Comparison of ENCODE assay signal across 23 cellular contexts in genomic region chr1:61457526-61457925, GRCh38.
"Had no signal": no experiment of that assay in that cellular context is flagged by ENCODE, and none has a peak within 500 bp of the region (broad histone marks: within the 10 kb centered on the region; RNA-seq: fewer than 3 reads in every experiment).

No MANE protein-coding gene starts in this region.

- H2AFZ ChIP-seq: hepatocyte had no signal

- H3K9me3 ChIP-seq: colonic mucosa, right lobe of liver, tibial nerve had no signal

- H3K27ac Mint-ChIP-seq: activated CD4-positive, alpha-beta memory T cell treated with anti-CD3 and anti-CD28 coated beads, Interleukin-2, amount 10 ng/mL, durations not matched to agents 7 days and 5 days; activated CD4-positive, alpha-beta T cell treated with anti-CD3 and anti-CD28 coated beads, Interleukin-2, amount 10 ng/mL, durations not matched to agents 24 days and 14 days; activated naive CD4-positive, alpha-beta T cell treated with anti-CD3 and anti-CD28 coated beads for 36 hours; activated naive CD8-positive, alpha-beta T cell treated with anti-CD3 and anti-CD28 coated beads, Interleukin-2, amount 10 ng/mL, durations not matched to agents 7 days and 5 days; activated T-cell treated with anti-CD3 and anti-CD28 coated beads, Interleukin-2, amount 50 U/mL, for 72 hours; effector memory CD8-positive, alpha-beta T cell; stimulated activated naive CD8-positive, alpha-beta T cell treated with anti-CD3 and anti-CD28 coated beads, Interleukin-15, Interleukin-2, amounts not matched to agents 100 ng/mL and 50 ng/mL, for 24 hours had no signal

- H3K36me3 Mint-ChIP-seq: activated naive CD8-positive, alpha-beta T cell treated with anti-CD3 and anti-CD28 coated beads, Interleukin-2, amount 10 ng/mL, durations not matched to agents 7 days and 5 days had no signal

- H3K4me3 Mint-ChIP-seq: activated CD4-positive, alpha-beta memory T cell treated with anti-CD3 and anti-CD28 coated beads, Interleukin-2, amount 10 ng/mL, durations not matched to agents 7 days and 5 days; activated CD4-positive, alpha-beta T cell treated with anti-CD3 and anti-CD28 coated beads, Interleukin-2, amount 10 ng/mL, durations not matched to agents 24 days and 14 days; activated naive CD4-positive, alpha-beta T cell treated with anti-CD3 and anti-CD28 coated beads for 36 hours; activated naive CD8-positive, alpha-beta T cell treated with anti-CD3 and anti-CD28 coated beads, Interleukin-2, amount 10 ng/mL, durations not matched to agents 7 days and 5 days; activated T-cell treated with anti-CD3 and anti-CD28 coated beads, Interleukin-2, amount 50 U/mL, for 72 hours; effector memory CD8-positive, alpha-beta T cell; stimulated activated naive CD8-positive, alpha-beta T cell treated with anti-CD3 and anti-CD28 coated beads, Interleukin-15, Interleukin-2, amounts not matched to agents 100 ng/mL and 50 ng/mL, for 24 hours had no signal

- H3K36me3 ChIP-seq: colonic mucosa had no signal

- H3K27me3 Mint-ChIP-seq: activated CD4-positive, alpha-beta memory T cell treated with anti-CD3 and anti-CD28 coated beads, Interleukin-2, amount 10 ng/mL, durations not matched to agents 7 days and 5 days; activated naive CD8-positive, alpha-beta T cell treated with anti-CD3 and anti-CD28 coated beads, Interleukin-2, amount 10 ng/mL, durations not matched to agents 7 days and 5 days; effector memory CD8-positive, alpha-beta T cell; stimulated activated naive CD8-positive, alpha-beta T cell treated with anti-CD3 and anti-CD28 coated beads, Interleukin-15, Interleukin-2, amounts not matched to agents 100 ng/mL and 50 ng/mL, for 24 hours had no signal

- H3K27ac ChIP-seq: colonic mucosa, hepatocyte, right lobe of liver, skin epidermis, tibial nerve, VCaP had no signal

- H3K9me3 Mint-ChIP-seq: activated CD4-positive, alpha-beta memory T cell treated with anti-CD3 and anti-CD28 coated beads, Interleukin-2, amount 10 ng/mL, durations not matched to agents 7 days and 5 days; activated CD4-positive, alpha-beta T cell treated with anti-CD3 and anti-CD28 coated beads, Interleukin-2, amount 10 ng/mL, durations not matched to agents 24 days and 14 days; activated naive CD4-positive, alpha-beta T cell treated with anti-CD3 and anti-CD28 coated beads for 36 hours; activated naive CD8-positive, alpha-beta T cell treated with anti-CD3 and anti-CD28 coated beads, Interleukin-2, amount 10 ng/mL, durations not matched to agents 7 days and 5 days; activated T-cell treated with anti-CD3 and anti-CD28 coated beads, Interleukin-2, amount 50 U/mL, for 72 hours; effector memory CD8-positive, alpha-beta T cell; stimulated activated naive CD8-positive, alpha-beta T cell treated with anti-CD3 and anti-CD28 coated beads, Interleukin-15, Interleukin-2, amounts not matched to agents 100 ng/mL and 50 ng/mL, for 24 hours had no signal

- H3K27me3 ChIP-seq: colonic mucosa, dorsolateral prefrontal cortex, hepatocyte, right lobe of liver, tibial nerve had no signal

- H3K4me2 ChIP-seq: hepatocyte had no signal

- H3K79me2 ChIP-seq: hepatocyte had no signal

- ATAC-seq: activated CD4-positive, CD25-positive, alpha-beta regulatory T cell treated with anti-CD3 and anti-CD28 coated beads, Interleukin-2, amount 50 U/mL, for 24 hours; activated T-cell treated with anti-CD3 and anti-CD28 coated beads, Interleukin-2, amount 50 U/mL, for 72 hours; effector memory CD8-positive, alpha-beta T cell; esophagus mucosa; left ventricle myocardium superior; right lobe of liver had no signal

- H3K4me3 ChIP-seq: colonic mucosa, hepatocyte, right lobe of liver, skin epidermis, tibial nerve had no signal

- DNase-seq: activated CD4-positive, alpha-beta memory T cell treated with anti-CD3 and anti-CD28 coated beads, Interleukin-2, amount 10 ng/mL, durations not matched to agents 7 days and 5 days; activated CD4-positive, alpha-beta T cell treated with anti-CD3 and anti-CD28 coated beads, Interleukin-2, amount 10 ng/mL, durations not matched to agents 24 days and 14 days; activated effector memory CD4-positive, alpha-beta T cell treated with Interleukin-2 at 50 U/mL for 16 hours; activated naive CD4-positive, alpha-beta T cell treated with anti-CD3 and anti-CD28 coated beads for 36 hours; activated naive CD8-positive, alpha-beta T cell treated with anti-CD3 and anti-CD28 coated beads, Interleukin-2, amount 10 ng/mL, durations not matched to agents 7 days and 5 days; activated T-cell treated with anti-CD3 and anti-CD28 coated beads, Interleukin-2, amount 50 U/mL, for 72 hours; amniotic stem cell; colonic mucosa; dorsolateral prefrontal cortex; effector memory CD8-positive, alpha-beta T cell; glutamatergic neuron; left ventricle myocardium superior; nucleus accumbens; right lobe of liver; stimulated activated CD4-positive, alpha-beta T cell treated with anti-CD3 and anti-CD28 coated beads, Interleukin-1b, Interleukin-23, amount 100 ng/mL, for 48 hours; T1000 had no signal
